ENCODE assay signal across 1 cellular context in genomic region chr6:148892247-148892646, GRCh38.
TF ChIP-seq lines count a peak whose summit lies in the region.

No MANE protein-coding gene starts in this region.

TF ChIP-seq in HepG2, 621 proteins besides CTCF, POLR2A, EP300 and RAD21 (continued from another document):
- no peak for TF ChIP-seq AKNA (CRISPR knock-in tag; IDR thresholded peaks at IDR 0.05; ENCODE audit: borderline replicate concordance)
- TF ChIP-seq RFX1 (IDR thresholded peaks at IDR 0.05), result no peak
- no peak for TF ChIP-seq ZFYVE20 (CRISPR knock-in tag; IDR thresholded peaks at IDR 0.05; ENCODE audit: borderline replicate concordance, low read depth)
- TF ChIP-seq ZMYM3 (CRISPR knock-in tag; IDR thresholded peaks at IDR 0.05), result no peak
- TF ChIP-seq ZNF670 (CRISPR knock-in tag; IDR thresholded peaks at IDR 0.05; ENCODE audit: borderline replicate concordance), result no peak
- no peak for TF ChIP-seq RARA (CRISPR knock-in tag; IDR thresholded peaks at IDR 0.05)
